Comparison of ENCODE assay signal across 31 cellular contexts in genomic region chr5:124383693-124384092, GRCh38.
"Had no signal": no experiment of that assay in that cellular context is flagged by ENCODE, and none has a peak within 500 bp of the region (broad histone marks: within the 10 kb centered on the region; RNA-seq: fewer than 3 reads in every experiment).

No MANE protein-coding gene starts in this region.

- H3K9ac ChIP-seq: neural progenitor cell, parathyroid adenoma had no signal

- H3K79me2 ChIP-seq: parathyroid adenoma had no signal

- H3K4me1 ChIP-seq: neural progenitor cell, parathyroid adenoma, psoas muscle, spleen, suprapubic skin, testis, tibial artery, transverse colon, upper lobe of right lung, uterus had no signal

- H2AFZ ChIP-seq: neural progenitor cell, parathyroid adenoma had no signal

- H3K4me3 Mint-ChIP-seq: natural killer cell; nephron; neural progenitor cell; stimulated activated memory B cell treated with anti-CD40 and anti-IgM and Interleukin-4, amounts not matched to agents 10 μg/mL and 1 μg/mL and 100 μg/mL, for 72 hours; stimulated activated naive CD8-positive, alpha-beta T cell treated with anti-CD3 and anti-CD28 coated beads, Interleukin-15, amount 100 ng/mL, for 72 hours; type B pancreatic cell had no signal

- H3K36me3 ChIP-seq: ovary, spleen, suprapubic skin, tibial artery, transverse colon, upper lobe of right lung, uterus had no signal

- H3K27me3 Mint-ChIP-seq: progenitor cell of endocrine pancreas; stimulated activated memory B cell treated with anti-CD40 and anti-IgM and Interleukin-4, amounts not matched to agents 10 μg/mL and 1 μg/mL and 100 μg/mL, for 72 hours; stimulated activated naive CD8-positive, alpha-beta T cell treated with anti-CD3 and anti-CD28 coated beads, Interleukin-15, amount 100 ng/mL, for 72 hours; type B pancreatic cell had no signal

- H3K9me3 ChIP-seq: ovary, testis, upper lobe of right lung had no signal

- H3K4me1 Mint-ChIP-seq: natural killer cell; nephron; neural progenitor cell; stimulated activated memory B cell treated with anti-CD40 and anti-IgM and Interleukin-4, amounts not matched to agents 10 μg/mL and 1 μg/mL and 100 μg/mL, for 72 hours; stimulated activated naive CD8-positive, alpha-beta T cell treated with anti-CD3 and anti-CD28 coated beads, Interleukin-15, amount 100 ng/mL, for 72 hours had no signal

- H3K4me2 ChIP-seq: neural progenitor cell, smooth muscle cell had no signal

- ATAC-seq: natural killer cell; psoas muscle; right cardiac atrium; sciatic nerve; stimulated activated memory B cell treated with anti-CD40 and anti-IgM and Interleukin-4, amounts not matched to agents 10 μg/mL and 1 μg/mL and 100 μg/mL, for 72 hours; stimulated activated naive CD8-positive, alpha-beta T cell treated with anti-CD3 and anti-CD28 coated beads, Interleukin-15, amount 100 ng/mL, for 72 hours; stimulated activated naive CD8-positive, alpha-beta T cell treated with anti-CD3 and anti-CD28 coated beads, Interleukin-15, Interleukin-2, amounts not matched to agents 100 U/mL and 50 U/mL, for 24 hours; upper lobe of right lung had no signal

- H3K27ac ChIP-seq: neural progenitor cell, ovary, parathyroid adenoma, psoas muscle, skin epidermis, spleen, suprapubic skin, testis, tibial artery, transverse colon, upper lobe of right lung, uterus had no signal

- H3K27ac Mint-ChIP-seq: natural killer cell; nephron; neural progenitor cell; progenitor cell of endocrine pancreas; stimulated activated memory B cell treated with anti-CD40 and anti-IgM and Interleukin-4, amounts not matched to agents 10 μg/mL and 1 μg/mL and 100 μg/mL, for 72 hours; stimulated activated naive CD8-positive, alpha-beta T cell treated with anti-CD3 and anti-CD28 coated beads, Interleukin-15, amount 100 ng/mL, for 72 hours; type B pancreatic cell had no signal

- DNase-seq: natural killer cell; occipital lobe; ovary; posterior cingulate gyrus; psoas muscle; right cardiac atrium; spleen; stimulated activated CD4-positive, alpha-beta T cell treated with anti-CD3 and anti-CD28 coated beads, Interleukin-12 subunit alpha, Interleukin-12 subunit beta, amount 100 ng/mL, for 4 hours; stimulated activated CD4-positive, alpha-beta T cell treated with anti-CD3 and anti-CD28 coated beads, Interleukin-1b, Interleukin-23, amount 100 ng/mL, for 48 hours; stimulated activated CD4-positive, alpha-beta T cell treated with anti-CD3 and anti-CD28 coated beads, Interleukin-4, amount 100 ng/mL, for 1 hour; stimulated activated CD4-positive, alpha-beta T cell treated with anti-CD3 and anti-CD28 coated beads, Interleukin-4, amount 100 ng/mL, for 4 hours; stimulated activated CD8-positive, alpha-beta memory T cell treated with anti-CD3 and anti-CD28 coated beads, Interleukin-4, amount 100 ng/mL, for 48 hours; stimulated activated naive CD4-positive, alpha-beta T cell; stimulated activated naive CD8-positive, alpha-beta T cell treated with anti-CD3 and anti-CD28 coated beads, Interleukin-15, amount 100 ng/mL, for 72 hours; stimulated activated naive CD8-positive, alpha-beta T cell treated with anti-CD3 and anti-CD28 coated beads, Interleukin-15, Interleukin-2, amounts not matched to agents 100 U/mL and 50 U/mL, for 24 hours; substantia nigra; testis; tibial artery; transverse colon; upper lobe of right lung; uterus had no signal

- H3K27me3 ChIP-seq: neural progenitor cell, ovary, spleen, suprapubic skin, testis, tibial artery, transverse colon, upper lobe of right lung, uterus had no signal

- H3K4me3 ChIP-seq: neural progenitor cell, ovary, psoas muscle, skin epidermis, smooth muscle cell, spleen, suprapubic skin, testis, tibial artery, transverse colon, upper lobe of right lung, uterus had no signal
